35 cellular contexts compared by ENCODE assay signal in genomic region chr5:38824821-38825220, GRCh38.
"Had no signal": no experiment of that assay in that cellular context is flagged by ENCODE, and none has a peak within 500 bp of the region (broad histone marks: within the 10 kb centered on the region; RNA-seq: fewer than 3 reads in every experiment).

No MANE protein-coding gene starts in this region.

- H3K36me3 ChIP-seq: cardiac muscle cell had no signal

- H3K27ac ChIP-seq: brain microvascular endothelial cell, cardiac muscle cell, VCaP had no signal

- H3K4me3 ChIP-seq: cardiac muscle cell, K562, MG63 had no signal

- DNase-seq: activated CD4-positive, alpha-beta memory T cell treated with anti-CD3 and anti-CD28 coated beads, Interleukin-2, amount 10 ng/mL, durations not matched to agents 7 days and 5 days; activated CD4-positive, alpha-beta T cell treated with anti-CD3 and anti-CD28 coated beads for 1 hour; activated CD4-positive, alpha-beta T cell treated with anti-CD3 and anti-CD28 coated beads for 48 hours; activated CD4-positive, CD25-positive, alpha-beta regulatory T cell; activated effector memory CD4-positive, alpha-beta T cell treated with anti-CD3 and anti-CD28 coated beads, Interleukin-2, amount 50 U/mL, for 16 hours; activated naive CD4-positive, alpha-beta T cell; activated naive CD4-positive, alpha-beta T cell treated with anti-CD3 and anti-CD28 coated beads, Interleukin-2, amount 50 U/mL, for 16 hours; activated naive CD8-positive, alpha-beta T cell treated with anti-CD3 and anti-CD28 coated beads for 36 hours; activated T-cell treated with anti-CD3 and anti-CD28 coated beads, Interleukin-2, amount 50 U/mL, for 1 hour; activated T-cell treated with anti-CD3 and anti-CD28 coated beads, Interleukin-2, amount 50 U/mL, for 72 hours; amniotic stem cell; aorta; brain microvascular endothelial cell; MG63; NCI-H1048; NCI-H1105 treated with DMSO at 0.1 percent for 48 hours; NCI-H1436; NCI-H1694; NCI-H1930; NCI-H2081 treated with DMSO at 0.1 percent for 48 hours; NCI-H226; NCI-H446 treated with DMSO at 0.1 percent for 48 hours; NCI-H524; NCI-H69; RPMI8226; SIG-M5; T-cell; T-helper 17 cell had no signal

- ATAC-seq: activated T-cell treated with anti-CD3 and anti-CD28 coated beads, Interleukin-2, amount 50 U/mL, for 72 hours; activated T-helper 17 cell treated with anti-CD3 and anti-CD28 coated beads, Interleukin-2, amount 50 U/mL, for 72 hours; K562; Panc1; Right ventricle myocardium inferior; SK-N-SH treated with all-trans-retinoic acid at 6 μM for 48 hours; T-cell; T-helper 17 cell had no signal

- H3K27me3 ChIP-seq: brain microvascular endothelial cell, cardiac muscle cell, MG63 had no signal
